8 cellular contexts compared by ENCODE assay signal in genomic region chr2:85648619-85649018, GRCh38.
DNase-seq lines count a peak whose midpoint lies in the region; ATAC-seq, FAIRE-seq and TF ChIP-seq lines count a peak whose summit lies in the region.

No MANE protein-coding gene starts in this region.

- peak; percentile 22 for DNase-seq in Ammon's horn (ENCODE audit: low spot score)
- peak; percentile 29 for DNase-seq in germinal center (ENCODE audit: low spot score)
- DNase-seq in urothelium cell line (ENCODE audit: low spot score) = peak; percentile 38

- ATAC-seq in GM18511 (IDR thresholded peaks at IDR 0.05; ENCODE audit: unreplicated experiment) (peak; percentile 35), SK-N-SH treated with all-trans-retinoic acid at 6 μM for 48 hours (peak; percentile 83), HG03460 (IDR thresholded peaks at IDR 0.05; ENCODE audit: unreplicated experiment) (no peak), GM21619 (IDR thresholded peaks at IDR 0.05; ENCODE audit: unreplicated experiment) (no peak), GM19351 (IDR thresholded peaks at IDR 0.05; ENCODE audit: unreplicated experiment) (no peak)

- FAIRE-seq in urothelium cell line (lab: Jason Lieb, UNC) = no peak

TF ChIP-seq in SK-N-SH treated with all-trans-retinoic acid at 6 μM for 48 hours, 23 proteins besides CTCF, POLR2A, EP300 and RAD21:
- TF ChIP-seq RARB (CRISPR knock-in tag; IDR thresholded peaks at IDR 0.05) = no peak
- no peak for TF ChIP-seq PPARA (CRISPR knock-in tag; IDR thresholded peaks at IDR 0.05; ENCODE audit: borderline replicate concordance)
- TF ChIP-seq ZNF565 (CRISPR knock-in tag; conservative IDR thresholded peaks at IDR 0.05; ENCODE audit: low read depth) = no peak
- TF ChIP-seq TOX (CRISPR knock-in tag; IDR thresholded peaks at IDR 0.05; ENCODE audit: borderline replicate concordance) = no peak
- TF ChIP-seq ARNTL (CRISPR knock-in tag; IDR thresholded peaks at IDR 0.05; ENCODE audit: borderline replicate concordance, low read depth) = no peak
- no peak for TF ChIP-seq OSR1 (CRISPR knock-in tag; IDR thresholded peaks at IDR 0.05)
- TF ChIP-seq CSRNP3 (CRISPR knock-in tag; IDR thresholded peaks at IDR 0.05) = no peak
- no peak for TF ChIP-seq PATZ1 (CRISPR knock-in tag; IDR thresholded peaks at IDR 0.05; ENCODE audit: borderline replicate concordance)
TF ChIP-seq in SK-N-SH treated with all-trans-retinoic acid at 6 μM for 48 hours: peak in this region for 0.

Comparison
In these comparisons a context has a peak if more than half of its experiments do, and no peak if none do; other contexts are left out.
1. ATAC-seq: peak in GM18511 (single experiment) and SK-N-SH treated with all-trans-retinoic acid at 6 μM for 48 hours (single experiment); none in HG03460 (single experiment), GM21619 (single experiment) and GM19351 (single experiment).
2. Peak in every context shown above with its lines, with median percentiles within 50 percentile points of each other: DNase-seq.